Comparison of ENCODE assay signal across 20 cellular contexts in genomic region chr9:117868594-117868993, GRCh38.
"Had no signal": no experiment of that assay in that cellular context is flagged by ENCODE, and none has a peak within 500 bp of the region (broad histone marks: within the 10 kb centered on the region; RNA-seq: fewer than 3 reads in every experiment).

No MANE protein-coding gene starts in this region.

- H3K4me1 Mint-ChIP-seq: mesothelial cell of epicardium, natural killer cell had no signal

- DNase-seq: effector memory CD8-positive, alpha-beta T cell; esophagus squamous epithelium; foreskin keratinocyte; kidney; left cardiac atrium; left ventricle myocardium inferior; lower lobe of right lung; natural killer cell; posterior cingulate gyrus; right cardiac atrium; small intestine; stimulated activated CD4-positive, alpha-beta T cell treated with anti-CD3 and anti-CD28 coated beads, Interleukin-12 subunit alpha, Interleukin-12 subunit beta, amount 100 ng/mL, for 4 hours; stimulated activated naive CD4-positive, alpha-beta T cell treated with Interleukin-2 at 50 U/mL for 16 hours; thyroid gland had no signal

- H3K9me3 Mint-ChIP-seq: dendritic cell treated with granulocyte-macrophage colony-stimulating factor and Interleukin-4, amounts not matched to agents 40 ng/mL and 50 ng/mL, for 4 days; effector memory CD8-positive, alpha-beta T cell; memory B cell; mesothelial cell of epicardium; natural killer cell; neural crest cell; type B pancreatic cell had no signal

- ATAC-seq: effector memory CD8-positive, alpha-beta T cell; foreskin keratinocyte; left cardiac atrium; lower lobe of right lung; natural killer cell; right cardiac atrium had no signal

- H3K27ac ChIP-seq: esophagus squamous epithelium, foreskin keratinocyte, left ventricle myocardium inferior, lower lobe of right lung, suprapubic skin, thyroid gland had no signal

- H3K9me3 ChIP-seq: esophagus squamous epithelium, left ventricle myocardium inferior, lower lobe of right lung, suprapubic skin, thyroid gland had no signal

- H3K4me3 ChIP-seq: esophagus squamous epithelium, left ventricle myocardium inferior, lower lobe of right lung, suprapubic skin, thyroid gland had no signal

- H3K27me3 ChIP-seq: esophagus squamous epithelium, foreskin keratinocyte, suprapubic skin, thyroid gland had no signal

- H3K4me3 Mint-ChIP-seq: dendritic cell treated with granulocyte-macrophage colony-stimulating factor and Interleukin-4, amounts not matched to agents 40 ng/mL and 50 ng/mL, for 4 days; effector memory CD8-positive, alpha-beta T cell; memory B cell; mesothelial cell of epicardium; natural killer cell; neural crest cell; type B pancreatic cell had no signal

- H3K27ac Mint-ChIP-seq: dendritic cell treated with granulocyte-macrophage colony-stimulating factor and Interleukin-4, amounts not matched to agents 40 ng/mL and 50 ng/mL, for 4 days; effector memory CD8-positive, alpha-beta T cell; memory B cell; mesothelial cell of epicardium; natural killer cell; type B pancreatic cell had no signal

- H3K36me3 ChIP-seq: esophagus squamous epithelium, left ventricle myocardium inferior, lower lobe of right lung, suprapubic skin, thyroid gland had no signal

- H3K4me1 ChIP-seq: esophagus squamous epithelium, foreskin keratinocyte, left ventricle myocardium inferior, lower lobe of right lung, suprapubic skin, thyroid gland had no signal

- H3K36me3 Mint-ChIP-seq: memory B cell, mesothelial cell of epicardium, natural killer cell, type B pancreatic cell had no signal
